8 cellular contexts compared by ENCODE assay signal in genomic region chr3:43180027-43180426, GRCh38.
A peak's percentile ranks its signal among the peaks of the same experiment; 100 is the strongest.
DNase-seq lines count a peak whose midpoint lies in the region; ATAC-seq and FAIRE-seq lines count a peak whose summit lies in the region.

No MANE protein-coding gene starts in this region.

- ATAC-seq in left cardiac atrium (peak; percentile 63 to 75), GM18511 (IDR thresholded peaks at IDR 0.05; ENCODE audit: unreplicated experiment) (no peak)

- FAIRE-seq in GM18507 (lab: Jason Lieb, UNC), result peak; percentile 88

- DNase-seq in GM18507 (ENCODE audit: extremely low spot score, insufficient read length, low read depth) (no peak), HPDE6-E6E7 (ENCODE audit: extremely low spot score) (peak; percentile 41), left cardiac atrium (no peak), putamen (ENCODE audit: low spot score) (no peak), T1000 (lab: John Stamatoyannopoulos, UW) (no peak), NCI-H2107 treated with DMSO at 0.1 percent for 48 hours (lab: John Stamatoyannopoulos, UW; ENCODE audit: unreplicated experiment) (no peak)
- DNase-seq in activated CD8-positive, alpha-beta memory T cell treated with anti-CD3 and anti-CD28 coated beads, Interleukin-2, amount 50 U/mL, for 4 hours, result peak; percentile 38

- intact Hi-C loops in left cardiac atrium (cut with DNase I), result no loop called here

Comparison
In these comparisons a context has a peak if more than half of its experiments do, and no peak if none do; other contexts are left out.
1. DNase-seq: peak in HPDE6-E6E7 (single experiment) and activated CD8-positive, alpha-beta memory T cell treated with anti-CD3 and anti-CD28 coated beads, Interleukin-2, amount 50 U/mL, for 4 hours (single experiment); none in GM18507 (single experiment), left cardiac atrium (single experiment), putamen (single experiment), T1000 (single experiment) and NCI-H2107 treated with DMSO at 0.1 percent for 48 hours (single experiment).